Comparison of ENCODE assay signal across 28 cellular contexts in the genomic region with DNA sequence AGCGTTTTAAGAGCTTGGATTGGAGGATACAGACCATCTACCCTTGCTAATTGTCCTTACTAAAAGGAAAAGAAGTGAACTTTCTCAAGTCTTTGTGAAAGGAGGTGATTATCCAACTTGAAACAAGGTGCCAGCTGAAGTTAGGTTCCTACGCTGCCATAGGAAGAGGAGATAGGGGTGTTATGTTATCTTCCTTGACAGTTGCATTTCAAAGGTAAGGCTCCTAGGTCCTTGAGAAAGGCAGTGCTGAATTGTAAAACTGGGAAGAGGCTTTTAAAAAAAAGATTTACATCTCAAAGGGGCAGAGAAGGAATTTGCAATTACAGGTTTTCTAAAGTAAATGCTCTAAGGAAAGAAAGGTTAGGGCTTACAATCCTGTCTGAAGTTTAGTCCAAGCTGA.
"Had no signal": no experiment of that assay in that cellular context is flagged by ENCODE, and none has a peak within 500 bp of the region (broad histone marks: within the 10 kb centered on the region; RNA-seq: fewer than 3 reads in every experiment).

No MANE protein-coding gene starts in this region.

- H3K36me3 ChIP-seq: ascending aorta, brain microvascular endothelial cell, vagina had no signal

- H3K27me3 Mint-ChIP-seq: activated CD4-positive, alpha-beta memory T cell treated with anti-CD3 and anti-CD28 coated beads, Interleukin-2, amount 10 ng/mL, durations not matched to agents 7 days and 5 days; activated CD4-positive, alpha-beta T cell treated with anti-CD3 and anti-CD28 coated beads, Interleukin-2, amount 10 ng/mL, durations not matched to agents 7 days and 5 days; activated naive CD4-positive, alpha-beta T cell treated with anti-CD3 and anti-CD28 coated beads, Interleukin-2, amount 10 ng/mL, durations not matched to agents 7 days and 5 days; activated naive CD8-positive, alpha-beta T cell treated with anti-CD3 and anti-CD28 coated beads, Interleukin-2, amount 10 ng/mL, durations not matched to agents 7 days and 5 days; activated T-cell treated with anti-CD3 and anti-CD28 coated beads, Interleukin-2, amount 50 U/mL, for 24 hours; stimulated activated memory B cell treated with anti-CD40 and anti-IgM and Interleukin-4, amounts not matched to agents 10 μg/mL and 1 μg/mL and 100 μg/mL, for 72 hours; stimulated activated naive CD8-positive, alpha-beta T cell treated with anti-CD3 and anti-CD28 coated beads, Interleukin-15, amount 100 ng/mL, for 72 hours; type B pancreatic cell had no signal

- H3K27me3 ChIP-seq: ascending aorta, brain microvascular endothelial cell, vagina had no signal

- H3K27ac Mint-ChIP-seq: activated CD4-positive, alpha-beta memory T cell treated with anti-CD3 and anti-CD28 coated beads, Interleukin-2, amount 10 ng/mL, durations not matched to agents 7 days and 5 days; activated CD4-positive, alpha-beta T cell treated with anti-CD3 and anti-CD28 coated beads, Interleukin-2, amount 10 ng/mL, durations not matched to agents 7 days and 5 days; activated naive CD4-positive, alpha-beta T cell treated with anti-CD3 and anti-CD28 coated beads, Interleukin-2, amount 10 ng/mL, durations not matched to agents 7 days and 5 days; activated naive CD8-positive, alpha-beta T cell treated with anti-CD3 and anti-CD28 coated beads, Interleukin-2, amount 10 ng/mL, durations not matched to agents 7 days and 5 days; activated T-cell treated with anti-CD3 and anti-CD28 coated beads, Interleukin-2, amount 50 U/mL, for 24 hours; nephron; stimulated activated memory B cell treated with anti-CD40 and anti-IgM and Interleukin-4, amounts not matched to agents 10 μg/mL and 1 μg/mL and 100 μg/mL, for 72 hours; stimulated activated naive CD8-positive, alpha-beta T cell treated with anti-CD3 and anti-CD28 coated beads, Interleukin-15, amount 100 ng/mL, for 72 hours; type B pancreatic cell had no signal

- FAIRE-seq: keratinocyte had no signal

- H3K4me3 ChIP-seq: ascending aorta, skin epidermis, vagina had no signal

- H3K4me1 ChIP-seq: ascending aorta, vagina had no signal

- H3K36me3 Mint-ChIP-seq: activated naive CD4-positive, alpha-beta T cell treated with anti-CD3 and anti-CD28 coated beads, Interleukin-2, amount 10 ng/mL, durations not matched to agents 7 days and 5 days; activated naive CD8-positive, alpha-beta T cell treated with anti-CD3 and anti-CD28 coated beads, Interleukin-2, amount 10 ng/mL, durations not matched to agents 7 days and 5 days; stimulated activated memory B cell treated with anti-CD40 and anti-IgM and Interleukin-4, amounts not matched to agents 10 μg/mL and 1 μg/mL and 100 μg/mL, for 72 hours; type B pancreatic cell had no signal

- H3K9me3 Mint-ChIP-seq: activated CD4-positive, alpha-beta memory T cell treated with anti-CD3 and anti-CD28 coated beads, Interleukin-2, amount 10 ng/mL, durations not matched to agents 7 days and 5 days; activated CD4-positive, alpha-beta T cell treated with anti-CD3 and anti-CD28 coated beads, Interleukin-2, amount 10 ng/mL, durations not matched to agents 7 days and 5 days; activated naive CD4-positive, alpha-beta T cell treated with anti-CD3 and anti-CD28 coated beads, Interleukin-2, amount 10 ng/mL, durations not matched to agents 7 days and 5 days; nephron; stimulated activated memory B cell treated with anti-CD40 and anti-IgM and Interleukin-4, amounts not matched to agents 10 μg/mL and 1 μg/mL and 100 μg/mL, for 72 hours; type B pancreatic cell had no signal

- H3K27ac ChIP-seq: ascending aorta, skin epidermis, vagina had no signal

- H3K4me3 Mint-ChIP-seq: activated CD4-positive, alpha-beta memory T cell treated with anti-CD3 and anti-CD28 coated beads, Interleukin-2, amount 10 ng/mL, durations not matched to agents 7 days and 5 days; activated CD4-positive, alpha-beta T cell treated with anti-CD3 and anti-CD28 coated beads, Interleukin-2, amount 10 ng/mL, durations not matched to agents 7 days and 5 days; activated naive CD4-positive, alpha-beta T cell treated with anti-CD3 and anti-CD28 coated beads, Interleukin-2, amount 10 ng/mL, durations not matched to agents 7 days and 5 days; activated naive CD8-positive, alpha-beta T cell treated with anti-CD3 and anti-CD28 coated beads, Interleukin-2, amount 10 ng/mL, durations not matched to agents 7 days and 5 days; activated T-cell treated with anti-CD3 and anti-CD28 coated beads, Interleukin-2, amount 50 U/mL, for 24 hours; nephron; stimulated activated memory B cell treated with anti-CD40 and anti-IgM and Interleukin-4, amounts not matched to agents 10 μg/mL and 1 μg/mL and 100 μg/mL, for 72 hours; stimulated activated naive CD8-positive, alpha-beta T cell treated with anti-CD3 and anti-CD28 coated beads, Interleukin-15, amount 100 ng/mL, for 72 hours; type B pancreatic cell had no signal

- H3K9me3 ChIP-seq: ascending aorta, vagina had no signal

- H3K4me1 Mint-ChIP-seq: activated CD4-positive, alpha-beta memory T cell treated with anti-CD3 and anti-CD28 coated beads, Interleukin-2, amount 10 ng/mL, durations not matched to agents 7 days and 5 days; activated CD4-positive, alpha-beta T cell treated with anti-CD3 and anti-CD28 coated beads, Interleukin-2, amount 10 ng/mL, durations not matched to agents 7 days and 5 days; activated naive CD4-positive, alpha-beta T cell treated with anti-CD3 and anti-CD28 coated beads, Interleukin-2, amount 10 ng/mL, durations not matched to agents 7 days and 5 days; activated naive CD8-positive, alpha-beta T cell treated with anti-CD3 and anti-CD28 coated beads, Interleukin-2, amount 10 ng/mL, durations not matched to agents 7 days and 5 days; nephron; stimulated activated memory B cell treated with anti-CD40 and anti-IgM and Interleukin-4, amounts not matched to agents 10 μg/mL and 1 μg/mL and 100 μg/mL, for 72 hours; stimulated activated naive CD8-positive, alpha-beta T cell treated with anti-CD3 and anti-CD28 coated beads, Interleukin-15, amount 100 ng/mL, for 72 hours had no signal

- DNase-seq: activated CD4-positive, alpha-beta memory T cell treated with anti-CD3 and anti-CD28 coated beads, Interleukin-2, amount 10 ng/mL, durations not matched to agents 7 days and 5 days; activated CD4-positive, alpha-beta T cell treated with anti-CD3 and anti-CD28 coated beads for 1 hour; activated CD4-positive, alpha-beta T cell treated with anti-CD3 and anti-CD28 coated beads, Interleukin-2, amount 10 ng/mL, durations not matched to agents 7 days and 5 days; activated CD8-positive, alpha-beta memory T cell treated with anti-CD3 and anti-CD28 coated beads, Interleukin-2, amount 50 U/mL, for 48 hours; activated gamma-delta T cell; activated naive CD4-positive, alpha-beta T cell treated with anti-CD3 and anti-CD28 coated beads, Interleukin-2, amount 10 ng/mL, durations not matched to agents 7 days and 5 days; activated naive CD8-positive, alpha-beta T cell treated with anti-CD3 and anti-CD28 coated beads, Interleukin-2, amount 10 ng/mL, durations not matched to agents 7 days and 5 days; activated T-cell treated with anti-CD3 and anti-CD28 coated beads, Interleukin-2, amount 50 U/mL, for 24 hours; brain microvascular endothelial cell; caudate nucleus; cortex of kidney; foreskin fibroblast; head of caudate nucleus; hippocampal formation; left cardiac atrium; left ventricle myocardium superior; stimulated activated CD4-positive, alpha-beta T cell treated with anti-CD3 and anti-CD28 coated beads, Interleukin-4, amount 100 ng/mL, for 4 hours; stimulated activated CD8-positive, alpha-beta memory T cell treated with anti-CD3 and anti-CD28 coated beads, Interleukin-4, amount 100 ng/mL, for 48 hours; stimulated activated naive CD8-positive, alpha-beta T cell treated with anti-CD3 and anti-CD28 coated beads, Interleukin-15, amount 100 ng/mL, for 72 hours; substantia nigra; T-helper 2 cell had no signal
